15 cellular contexts compared by ENCODE assay signal in genomic region chr11:74085542-74085892, GRCh38.
DNase-seq lines count a peak whose midpoint lies in the region; ATAC-seq and TF ChIP-seq lines count a peak whose summit lies in the region.
"Had no signal": no experiment of that assay in that cellular context is flagged by ENCODE, and none has a peak within 500 bp of the region (broad histone marks: within the 10 kb centered on the region; RNA-seq: fewer than 3 reads in every experiment).

No MANE protein-coding gene starts in this region.

- no peaks in the 10 kb centered on the region for H3K27me3 Mint-ChIP-seq in activated CD4-positive, alpha-beta T cell treated with anti-CD3 and anti-CD28 coated beads, Interleukin-2, amount 10 ng/mL, durations not matched to agents 24 days and 14 days
- peaks cover 4% of the 10 kb centered on the region for H3K27me3 Mint-ChIP-seq in glutamatergic neuron (ENCODE audit: unreplicated experiment)
- H3K27me3 Mint-ChIP-seq in stimulated activated memory B cell treated with anti-CD40 and anti-IgM and Interleukin-4, amounts not matched to agents 10 μg/mL and 1 μg/mL and 100 μg/mL, for 72 hours = no peaks in the 10 kb centered on the region
- H3K27me3 Mint-ChIP-seq: activated naive CD4-positive, alpha-beta T cell treated with anti-CD3 and anti-CD28 coated beads, Interleukin-2, amount 10 ng/mL, durations not matched to agents 7 days and 5 days had no signal

- intact Hi-C loops in activated CD4-positive, alpha-beta T cell treated with anti-CD3 and anti-CD28 coated beads, Interleukin-2, amount 10 ng/mL, durations not matched to agents 24 days and 14 days (cut with micrococcal nuclease) = no loop called here

- no peak overlapping the region for H3K27ac ChIP-seq in Peyer's patch
- H3K27ac ChIP-seq: epithelial cell of prostate, hepatocyte had no signal

- H3K4me3 ChIP-seq in Peyer's patch = no peak overlapping the region
- H3K4me3 ChIP-seq: hepatocyte had no signal

- peaks cover 0 to 62% (median 0%) of the 10 kb centered on the region in 3 donors for H3K36me3 ChIP-seq in Peyer's patch

- TF ChIP-seq POLR2A in Peyer's patch (IDR thresholded peaks at IDR 0.05) = no peak

- H3K9me3 ChIP-seq in Peyer's patch = no peaks in the 10 kb centered on the region

- ATAC-seq in SK-N-SH treated with all-trans-retinoic acid at 6 μM for 48 hours = no peak; the same call in 2 of the 3 replicates
- no peak for ATAC-seq in stimulated activated memory B cell treated with anti-CD40 and anti-IgM and Interleukin-4, amounts not matched to agents 10 μg/mL and 1 μg/mL and 100 μg/mL, for 72 hours
- ATAC-seq in activated naive CD4-positive, alpha-beta T cell treated with anti-CD3 and anti-CD28 coated beads, Interleukin-2, amount 50 U/mL, for 72 hours = no peak

- no peaks in the 10 kb centered on the region for H3K27me3 ChIP-seq in Peyer's patch
- H3K27me3 ChIP-seq: hepatocyte had no signal

- TF ChIP-seq CTCF in glutamatergic neuron (IDR thresholded peaks at IDR 0.05; ENCODE audit: partially characterized antibody, unreplicated experiment) (no peak), Peyer's patch (IDR thresholded peaks at IDR 0.05) (no peak)

- peaks cover 5% of the 10 kb centered on the region for H3K9me3 Mint-ChIP-seq in activated CD4-positive, alpha-beta T cell treated with anti-CD3 and anti-CD28 coated beads, Interleukin-2, amount 10 ng/mL, durations not matched to agents 24 days and 14 days
- H3K9me3 Mint-ChIP-seq in glutamatergic neuron (ENCODE audit: unreplicated experiment) = peaks cover 2% of the 10 kb centered on the region
- H3K9me3 Mint-ChIP-seq in stimulated activated memory B cell treated with anti-CD40 and anti-IgM and Interleukin-4, amounts not matched to agents 10 μg/mL and 1 μg/mL and 100 μg/mL, for 72 hours = no peaks in the 10 kb centered on the region
- no peaks in the 10 kb centered on the region for H3K9me3 Mint-ChIP-seq in activated naive CD4-positive, alpha-beta T cell treated with anti-CD3 and anti-CD28 coated beads, Interleukin-2, amount 50 U/mL, for 72 hours
- H3K9me3 Mint-ChIP-seq: activated naive CD4-positive, alpha-beta T cell treated with anti-CD3 and anti-CD28 coated beads, Interleukin-2, amount 10 ng/mL, durations not matched to agents 7 days and 5 days had no signal

- no peak overlapping the region for H3K4me3 Mint-ChIP-seq in activated CD4-positive, alpha-beta T cell treated with anti-CD3 and anti-CD28 coated beads, Interleukin-2, amount 10 ng/mL, durations not matched to agents 24 days and 14 days
- H3K4me3 Mint-ChIP-seq in glutamatergic neuron (ENCODE audit: unreplicated experiment) = peak overlapping the region; percentile 32
- no peak overlapping the region for H3K4me3 Mint-ChIP-seq in stimulated activated memory B cell treated with anti-CD40 and anti-IgM and Interleukin-4, amounts not matched to agents 10 μg/mL and 1 μg/mL and 100 μg/mL, for 72 hours
- H3K4me3 Mint-ChIP-seq: activated naive CD4-positive, alpha-beta T cell treated with anti-CD3 and anti-CD28 coated beads, Interleukin-2, amount 10 ng/mL, durations not matched to agents 7 days and 5 days; nephron progenitor cell had no signal

- peak overlapping the region; percentile 19 for H3K27ac Mint-ChIP-seq in activated CD4-positive, alpha-beta T cell treated with anti-CD3 and anti-CD28 coated beads, Interleukin-2, amount 10 ng/mL, durations not matched to agents 24 days and 14 days
- no peak overlapping the region for H3K27ac Mint-ChIP-seq in glutamatergic neuron (ENCODE audit: unreplicated experiment)
- peak overlapping the region; percentile 28 for H3K27ac Mint-ChIP-seq in stimulated activated memory B cell treated with anti-CD40 and anti-IgM and Interleukin-4, amounts not matched to agents 10 μg/mL and 1 μg/mL and 100 μg/mL, for 72 hours
- no peak overlapping the region for H3K27ac Mint-ChIP-seq in activated naive CD4-positive, alpha-beta T cell treated with anti-CD3 and anti-CD28 coated beads, Interleukin-2, amount 50 U/mL, for 72 hours
- H3K27ac Mint-ChIP-seq: activated naive CD4-positive, alpha-beta T cell treated with anti-CD3 and anti-CD28 coated beads, Interleukin-2, amount 10 ng/mL, durations not matched to agents 7 days and 5 days; nephron progenitor cell had no signal

- H3K4me1 ChIP-seq in Peyer's patch = no peaks in the 10 kb centered on the region

- H3K4me1 Mint-ChIP-seq in activated CD4-positive, alpha-beta T cell treated with anti-CD3 and anti-CD28 coated beads, Interleukin-2, amount 10 ng/mL, durations not matched to agents 24 days and 14 days = peaks cover 2% of the 10 kb centered on the region
- H3K4me1 Mint-ChIP-seq in glutamatergic neuron (ENCODE audit: low read depth, unreplicated experiment) = no peaks in the 10 kb centered on the region
- no peaks in the 10 kb centered on the region for H3K4me1 Mint-ChIP-seq in stimulated activated memory B cell treated with anti-CD40 and anti-IgM and Interleukin-4, amounts not matched to agents 10 μg/mL and 1 μg/mL and 100 μg/mL, for 72 hours
- H3K4me1 Mint-ChIP-seq: activated naive CD4-positive, alpha-beta T cell treated with anti-CD3 and anti-CD28 coated beads, Interleukin-2, amount 10 ng/mL, durations not matched to agents 7 days and 5 days; nephron progenitor cell had no signal

- H3K36me3 Mint-ChIP-seq in activated CD4-positive, alpha-beta T cell treated with anti-CD3 and anti-CD28 coated beads, Interleukin-2, amount 10 ng/mL, durations not matched to agents 24 days and 14 days (ENCODE audit: low read depth) = peaks cover 56% of the 10 kb centered on the region
- H3K36me3 Mint-ChIP-seq in glutamatergic neuron (ENCODE audit: unreplicated experiment) = peaks cover 19% of the 10 kb centered on the region
- H3K36me3 Mint-ChIP-seq in stimulated activated memory B cell treated with anti-CD40 and anti-IgM and Interleukin-4, amounts not matched to agents 10 μg/mL and 1 μg/mL and 100 μg/mL, for 72 hours = peaks cover 66% of the 10 kb centered on the region
- peaks cover 17 to 35% of the 10 kb centered on the region in 2 donors for H3K36me3 Mint-ChIP-seq in activated naive CD4-positive, alpha-beta T cell treated with anti-CD3 and anti-CD28 coated beads, Interleukin-2, amount 50 U/mL, for 72 hours

- no peak for DNase-seq in activated CD4-positive, alpha-beta T cell treated with anti-CD3 and anti-CD28 coated beads, Interleukin-2, amount 10 ng/mL, durations not matched to agents 24 days and 14 days
- DNase-seq in activated CD4-positive, alpha-beta T cell treated with anti-CD3 and anti-CD28 coated beads for 1 hour = no peak
- DNase-seq in glutamatergic neuron (no peak), Peyer's patch (no peak)
- no peak for DNase-seq in activated naive CD4-positive, alpha-beta T cell treated with anti-CD3 and anti-CD28 coated beads, Interleukin-2, amount 50 U/mL, for 16 hours
- DNase-seq in activated naive CD4-positive, alpha-beta T cell treated with anti-CD3 and anti-CD28 coated beads, Interleukin-2, amount 50 U/mL, for 72 hours (ENCODE audit: low spot score in 2 of 2) = no peak
- DNase-seq: activated CD8-positive, alpha-beta memory T cell treated with anti-CD3 and anti-CD28 coated beads for 24 hours; activated naive CD4-positive, alpha-beta T cell treated with anti-CD3 and anti-CD28 coated beads, Interleukin-2, amount 10 ng/mL, durations not matched to agents 7 days and 5 days; NCI-H1417; NCI-H446 treated with DMSO at 0.1 percent for 48 hours; nephron progenitor cell had no signal

TF ChIP-seq in SK-N-SH treated with all-trans-retinoic acid at 6 μM for 48 hours, 23 proteins besides CTCF, POLR2A, EP300 and RAD21:
- TF ChIP-seq BACH2 (CRISPR knock-in tag; IDR thresholded peaks at IDR 0.05; ENCODE audit: borderline replicate concordance) (no peak), ZFP3 (CRISPR knock-in tag; IDR thresholded peaks at IDR 0.05) (0 out of 2 replicates have a peak, but pooled peaks have one; percentile 4), CSRNP3 (CRISPR knock-in tag; IDR thresholded peaks at IDR 0.05) (no peak)

Comparison
In these comparisons a context has a peak if more than half of its experiments do, and no peak if none do; other contexts are left out.
1. H3K27ac Mint-ChIP-seq: peak in activated CD4-positive, alpha-beta T cell treated with anti-CD3 and anti-CD28 coated beads, Interleukin-2, amount 10 ng/mL, durations not matched to agents 24 days and 14 days (single experiment) and stimulated activated memory B cell treated with anti-CD40 and anti-IgM and Interleukin-4, amounts not matched to agents 10 μg/mL and 1 μg/mL and 100 μg/mL, for 72 hours (single experiment); none in glutamatergic neuron (single experiment) and activated naive CD4-positive, alpha-beta T cell treated with anti-CD3 and anti-CD28 coated beads, Interleukin-2, amount 50 U/mL, for 72 hours (0 of 2).